Comparison of ENCODE assay signal across 8 cellular contexts in genomic region chr5:75717082-75717922, GRCh38. TPM values are rescaled to one million over a fixed set of nuclear protein-coding genes. Genes with fewer than 3 reads are reported as not detected.
DNase-seq lines count a peak whose midpoint lies in the region; ATAC-seq, FAIRE-seq and TF ChIP-seq lines count a peak whose summit lies in the region.

Gene POC5 (minus strand): TSS chr5:75717437. CDS start chr5:75712937, 4,500 bp downstream.

- peaks cover 17% of the 10 kb centered on the region for H3K36me3 Mint-ChIP-seq in activated CD4-positive, alpha-beta T cell treated with anti-CD3 and anti-CD28 coated beads for 36 hours (ENCODE audit: low read depth)

- DNase-seq in Ammon's horn (ENCODE audit: low spot score) (peak; percentile 94), GM19238 (ENCODE audit: insufficient read length, low spot score) (peak; percentile 82), NCI-H524 (lab: John Stamatoyannopoulos, UW) (peak; percentile 92 to 97), choroid plexus epithelial cell (ENCODE audit: low read depth) (peak; percentile 98), kidney (peak; percentile 98)
- DNase-seq in activated CD4-positive, alpha-beta T cell treated with anti-CD3 and anti-CD28 coated beads for 36 hours = peak; percentile 99
- peak; percentile 99 for DNase-seq in stimulated activated CD4-positive, alpha-beta T cell treated with anti-CD3 and anti-CD28 coated beads, Interleukin-15, amount 100 ng/mL, for 24 hours

- no peaks in the 10 kb centered on the region for H3K27me3 Mint-ChIP-seq in activated CD4-positive, alpha-beta T cell treated with anti-CD3 and anti-CD28 coated beads for 36 hours

- peak within 1 kb of the TSS; percentile 86 for H3K4me3 ChIP-seq in choroid plexus epithelial cell (ENCODE audit: low read depth, low read length)
- H3K4me3 ChIP-seq in kidney (ENCODE audit: low read length in 2 of 2) = peak within 1 kb of the TSS; percentile 88 to 92

- FAIRE-seq in kidney (lab: Jason Lieb, UNC) = peak; percentile 93

- intact Hi-C loops in activated CD4-positive, alpha-beta T cell treated with anti-CD3 and anti-CD28 coated beads for 36 hours (cut with DNase I, micrococcal nuclease) = loop anchor here (1.0 to 10.0 kb wide), 16 partner anchors 48 to 1315 kb away; partner anchors contain the start of genes CERT1 (in 2 of the 2), GFM2 (in 2 of the 2), HMGCR (in 2 of the 2) and IQGAP2 (in 2 of the 2)
- intact Hi-C loops in kidney (cut with DNase I) = no loop called here

- TF ChIP-seq CTCF in choroid plexus epithelial cell (conservative IDR thresholded peaks at IDR 0.05; ENCODE audit: low read depth, low read length) (no peak), kidney (IDR thresholded peaks at IDR 0.05; ENCODE audit: borderline replicate concordance, extremely low read depth, insufficient read depth) (peak; percentile 12)

- H3K27ac Mint-ChIP-seq in activated CD4-positive, alpha-beta T cell treated with anti-CD3 and anti-CD28 coated beads for 36 hours = peak within 1 kb of the TSS; percentile 99

- peaks cover 32% of the 10 kb centered on the region for H3K4me1 Mint-ChIP-seq in activated CD4-positive, alpha-beta T cell treated with anti-CD3 and anti-CD28 coated beads for 36 hours

- H3K27ac ChIP-seq in kidney (ENCODE audit: low read depth in 2 of 2, low read length in 2 of 2) = peak within 1 kb of the TSS; percentile 56 to 83

- ATAC-seq in HG03442 (IDR thresholded peaks at IDR 0.05; ENCODE audit: unreplicated experiment) = peak; percentile 94
- ATAC-seq in activated CD4-positive, alpha-beta T cell treated with anti-CD3 and anti-CD28 coated beads for 36 hours = peak; percentile 94

- no peaks in the 10 kb centered on the region for H3K36me3 ChIP-seq in kidney (ENCODE audit: control insufficient read depth in 1 of 2, insufficient read depth in 2 of 2, low read length in 2 of 2)

- peak within 1 kb of the TSS; percentile 97 for H3K4me3 Mint-ChIP-seq in activated CD4-positive, alpha-beta T cell treated with anti-CD3 and anti-CD28 coated beads for 36 hours

- no peaks in the 10 kb centered on the region for H3K9me3 ChIP-seq in kidney (ENCODE audit: control insufficient read depth in 1 of 2, low read length in 2 of 2)

- peak within 1 kb of the TSS; percentile 69 to 78 for H3K9ac ChIP-seq in kidney (ENCODE audit: low read length in 2 of 2)

- CTCF ChIA-PET in activated CD4-positive, alpha-beta T cell treated with anti-CD3 and anti-CD28 coated beads for 36 hours (lab: Charles Lee) = interaction anchor here (0.8 to 1.1 kb wide), 3 partner anchors 29 to 660 kb away, joined by 3 read pairs; no protein-coding TSS in a partner anchor

- POLR2A ChIA-PET in activated CD4-positive, alpha-beta T cell treated with anti-CD3 and anti-CD28 coated beads for 36 hours (lab: Charles Lee) = interaction anchor here (0.5 to 1.5 kb wide), 5 partner anchors 9 to 206 kb away, joined by 3 to 4 read pairs (median 4); partner anchors contain the start of genes CERT1 and POLK

- no peaks in the 10 kb centered on the region for H3K4me1 ChIP-seq in kidney (ENCODE audit: control insufficient read depth in 1 of 2, insufficient read depth in 1 of 2, low read depth in 1 of 2, low read length in 2 of 2)

- H3K9me3 Mint-ChIP-seq in activated CD4-positive, alpha-beta T cell treated with anti-CD3 and anti-CD28 coated beads for 36 hours (ENCODE audit: low read depth) = no peaks in the 10 kb centered on the region

RNA-seq across cellular contexts. Expression of gene POC5, which starts in this region (rescaled TPM):
- total RNA-seq in activated CD4-positive, alpha-beta T cell treated with anti-CD3 and anti-CD28 coated beads for 36 hours = 10 to 100 TPM; 20.2 to 20.3 TPM
- total RNA-seq in kidney = 12.1 TPM
- polyA plus RNA-seq in kidney (ENCODE audit: insufficient read depth, low read depth, low replicate concordance) = 6.1 TPM

Comparison
In these comparisons a context has a peak if more than half of its experiments do, and no peak if none do; other contexts are left out.
1. Peak in every context shown above with its lines: DNase-seq, ATAC-seq, H3K4me3 ChIP-seq and H3K27ac ChIP-seq.